In genomic region chr2:9813312-9814128, GRCh38 we compare ENCODE assay signal across 9 cellular contexts. TPM values are rescaled to one million over a fixed set of nuclear protein-coding genes. Genes with fewer than 3 reads are reported as not detected.
DNase-seq lines count a peak whose midpoint lies in the region; ATAC-seq, FAIRE-seq and TF ChIP-seq lines count a peak whose summit lies in the region.
"Had no signal": no experiment of that assay in that cellular context is flagged by ENCODE, and none has a peak within 500 bp of the region (broad histone marks: within the 10 kb centered on the region; RNA-seq: fewer than 3 reads in every experiment).

No MANE protein-coding gene starts in this region.

- H3K4me3 ChIP-seq in GM12864 (ENCODE audit: low read depth, low read length) (no peak overlapping the region), fibroblast of the aortic adventitia (ENCODE audit: low read depth, low read length) (peak overlapping the region; percentile 31), thoracic aorta (peak overlapping the region; percentile 19)

- peaks cover 4 to 8% of the 10 kb centered on the region in 2 donors for H3K4me1 ChIP-seq in thoracic aorta (ENCODE audit: control insufficient read depth in 1 of 2, low read depth in 2 of 2)

- TF ChIP-seq CTCF in GM12864 (IDR thresholded peaks at IDR 0.05; ENCODE audit: low read depth, low read length, missing control alignments) (peak; percentile 96), fibroblast of the aortic adventitia (IDR thresholded peaks at IDR 0.05; ENCODE audit: insufficient read depth, low read length) (peak; percentile 94), osteocyte (IDR thresholded peaks at IDR 0.05) (peak; percentile 96), thoracic aorta (IDR thresholded peaks at IDR 0.05) (peak; percentile 90)

- H3K4me3 Mint-ChIP-seq in activated T-helper 17 cell treated with anti-CD3 and anti-CD28 coated beads, Interleukin-2, amount 50 U/mL, for 72 hours = peak overlapping the region; percentile 10
- H3K4me3 Mint-ChIP-seq in osteocyte (ENCODE audit: unreplicated experiment) = peak overlapping the region; percentile 40

- peaks cover 3% of the 10 kb centered on the region for H3K27me3 Mint-ChIP-seq in activated T-helper 17 cell treated with anti-CD3 and anti-CD28 coated beads, Interleukin-2, amount 50 U/mL, for 72 hours
- no peaks in the 10 kb centered on the region for H3K27me3 Mint-ChIP-seq in osteocyte (ENCODE audit: unreplicated experiment)

- no peaks in the 10 kb centered on the region for H3K27me3 ChIP-seq in thoracic aorta (replicated peaks; ENCODE audit: insufficient read depth)

- peak; percentile 88 for ATAC-seq in activated T-helper 17 cell treated with anti-CD3 and anti-CD28 coated beads, Interleukin-2, amount 50 U/mL, for 72 hours (replicated peaks)
- peak; percentile 45 for ATAC-seq in thoracic aorta (ENCODE audit: insufficient number of reproducible peaks, low FRiP score, low read depth)
- no peak for ATAC-seq in HG03108 (IDR thresholded peaks at IDR 0.05; ENCODE audit: unreplicated experiment)

- H3K4me1 Mint-ChIP-seq in activated T-helper 17 cell treated with anti-CD3 and anti-CD28 coated beads, Interleukin-2, amount 50 U/mL, for 72 hours = peaks cover 4% of the 10 kb centered on the region
- H3K4me1 Mint-ChIP-seq in osteocyte (ENCODE audit: unreplicated experiment) = peaks cover 13% of the 10 kb centered on the region

- H3K36me3 Mint-ChIP-seq in activated T-helper 17 cell treated with anti-CD3 and anti-CD28 coated beads, Interleukin-2, amount 50 U/mL, for 72 hours (ENCODE audit: low read depth) = no peaks in the 10 kb centered on the region
- no peaks in the 10 kb centered on the region for H3K36me3 Mint-ChIP-seq in osteocyte (ENCODE audit: unreplicated experiment)

- H3K9me3 ChIP-seq in thoracic aorta = no peaks in the 10 kb centered on the region

- H3K9me3 Mint-ChIP-seq in activated T-helper 17 cell treated with anti-CD3 and anti-CD28 coated beads, Interleukin-2, amount 50 U/mL, for 72 hours = no peaks in the 10 kb centered on the region
- no peaks in the 10 kb centered on the region for H3K9me3 Mint-ChIP-seq in osteocyte (ENCODE audit: unreplicated experiment)

- no peaks in the 10 kb centered on the region for H3K36me3 ChIP-seq in thoracic aorta

- peak overlapping the region; percentile 84 for H3K27ac Mint-ChIP-seq in activated T-helper 17 cell treated with anti-CD3 and anti-CD28 coated beads, Interleukin-2, amount 50 U/mL, for 72 hours
- no peak overlapping the region for H3K27ac Mint-ChIP-seq in osteocyte (ENCODE audit: unreplicated experiment)

- no peak for DNase-seq in GM12864 (ENCODE audit: low read depth)
- DNase-seq in HTR-8/SVneo (ENCODE audit: insufficient read length, low spot score) = peak; percentile 86
- peak; percentile 48 for DNase-seq in RKO (ENCODE audit: low spot score)
- peak; percentile 67 for DNase-seq in fibroblast of the aortic adventitia (ENCODE audit: low read depth)
- DNase-seq in osteocyte (ENCODE audit: extremely low spot score, unreplicated experiment) = no peak
- DNase-seq in thoracic aorta (ENCODE audit: low spot score) = peak; percentile 31

- H3K27ac ChIP-seq in thoracic aorta = no peak overlapping the region

- no peak for FAIRE-seq in HTR-8/SVneo (lab: Jason Lieb, UNC)
- FAIRE-seq: islet of Langerhans had no signal

RNA-seq across cellular contexts. Expression of gene TAF1B, which starts 29.8 kb away (rescaled TPM):
- 10 to 100 TPM; 29.8 to 41.1 TPM for total RNA-seq in activated T-helper 17 cell treated with anti-CD3 and anti-CD28 coated beads, Interleukin-2, amount 50 U/mL, for 72 hours
- total RNA-seq in fibroblast of the aortic adventitia (ENCODE audit: low replicate concordance) (44.0 and 49.3 TPM in 2 replicates), osteocyte (23.0 and 25.9 TPM in 2 replicates), thoracic aorta (10 to 100 TPM in 1 of 2 donors, 1 to 10 TPM in 1; 8.3 to 11.2 TPM)

Comparison
In these comparisons a context has a peak if more than half of its experiments do, and no peak if none do; other contexts are left out.
1. DNase-seq: peak in HTR-8/SVneo (single experiment), RKO (single experiment), fibroblast of the aortic adventitia (single experiment) and thoracic aorta (single experiment); none in GM12864 (single experiment) and osteocyte (single experiment).
2. Peak in every context shown above with its lines, with median percentiles within 50 percentile points of each other: CTCF ChIP-seq.